In the genomic region with DNA sequence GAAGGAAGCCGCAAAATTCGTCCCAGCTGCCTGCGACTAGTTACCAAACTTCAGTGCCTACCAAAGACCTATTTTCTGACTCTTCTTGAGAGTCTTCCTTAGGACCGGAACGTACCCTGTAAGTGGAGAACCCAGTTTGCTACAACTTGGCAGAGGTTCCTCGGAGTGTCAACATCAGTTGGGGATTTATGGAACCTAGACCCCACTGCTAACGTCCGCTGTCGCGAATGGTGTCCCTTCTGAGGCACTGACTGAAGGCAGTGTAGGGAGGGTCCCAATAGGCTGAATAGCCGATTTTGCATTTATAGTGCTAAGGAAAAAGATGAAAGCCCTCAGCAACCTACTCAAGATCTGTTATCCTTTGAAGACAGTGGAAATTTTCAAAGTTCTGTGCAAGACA, we compare ENCODE assay signal across 8 cellular contexts. TPM values are rescaled to one million over a fixed set of nuclear protein-coding genes. Genes with fewer than 3 reads are reported as not detected.
DNase-seq lines count a peak whose midpoint lies in the region; ATAC-seq and TF ChIP-seq lines count a peak whose summit lies in the region.

No MANE protein-coding gene starts in this region.

- peaks cover 58% of the 10 kb centered on the region for H3K4me1 ChIP-seq in CD4-positive, CD25-positive, alpha-beta regulatory T cell (ENCODE audit: control insufficient read depth, insufficient read depth, low read length, poor library complexity, severe bottlenecking)
- H3K4me1 ChIP-seq in ectodermal cell (ENCODE audit: control insufficient read depth, insufficient read depth, low read length): peaks cover 14% of the 10 kb centered on the region
- H3K4me1 ChIP-seq in osteoblast (ENCODE audit: insufficient read depth, low read length): peaks cover 13% of the 10 kb centered on the region

- H2AFZ ChIP-seq in osteoblast (ENCODE audit: low read length): peak overlapping the region; percentile 75

- H3K27ac Mint-ChIP-seq in CD4-positive, CD25-positive, alpha-beta regulatory T cell: peak overlapping the region; percentile 75 to 92 (median 89)

- H3K27ac ChIP-seq in CD4-positive, CD25-positive, alpha-beta regulatory T cell (ENCODE audit: insufficient read depth, low read length, poor library complexity, severe bottlenecking): peak overlapping the region; percentile 88
- no peak overlapping the region for H3K27ac ChIP-seq in ectodermal cell (ENCODE audit: insufficient read depth, low read depth, low read length, poor library complexity, severe bottlenecking)
- no peak overlapping the region for H3K27ac ChIP-seq in osteoblast (ENCODE audit: low read depth, low read length)

- no peaks in the 10 kb centered on the region for H4K20me1 ChIP-seq in osteoblast (ENCODE audit: insufficient read depth, low read length)

- peaks cover 44% of the 10 kb centered on the region for H3K79me2 ChIP-seq in osteoblast (ENCODE audit: insufficient read depth, low read length)

- POLR2A ChIA-PET in GM10248 (lab: Yijun Ruan, JAX): interaction anchor here (1.0 to 1.1 kb wide), 3 partner anchors 10 to 33 kb away, joined by 6 to 7 read pairs (median 6); no protein-coding TSS in a partner anchor

- WGBS in ectodermal cell, 2 experiments: 14% methylated on average over 11 of the region's 11 CpGs

- H3K36me3 Mint-ChIP-seq in CD4-positive, CD25-positive, alpha-beta regulatory T cell: peaks cover 19% of the 10 kb centered on the region

- H3K9me3 ChIP-seq in CD4-positive, CD25-positive, alpha-beta regulatory T cell (ENCODE audit: control insufficient read depth in 2 of 2, low read length in 2 of 2): no peaks in the 10 kb centered on the region
- H3K9me3 ChIP-seq in ectodermal cell (ENCODE audit: control insufficient read depth, low read length) (no peaks in the 10 kb centered on the region), osteoblast (ENCODE audit: low read depth, low read length) (no peaks in the 10 kb centered on the region)

- H3K27me3 ChIP-seq in CD4-positive, CD25-positive, alpha-beta regulatory T cell (ENCODE audit: control insufficient read depth, insufficient read depth, low read length): no peaks in the 10 kb centered on the region
- H3K27me3 ChIP-seq in ectodermal cell (ENCODE audit: control insufficient read depth, insufficient read depth, low read length, poor library complexity, severe bottlenecking) (peaks cover 26% of the 10 kb centered on the region), osteoblast (ENCODE audit: insufficient read depth, low read length) (no peaks in the 10 kb centered on the region)

- H3K4me3 Mint-ChIP-seq in CD4-positive, CD25-positive, alpha-beta regulatory T cell: peak overlapping the region; percentile 79 to 96 (median 85)

- CTCF ChIA-PET in GM10248 (lab: Yijun Ruan, JAX): interaction anchor here (0.9 to 1.8 kb wide), 3 partner anchors 29 to 94 kb away, joined by 3 to 5 read pairs (median 4); no protein-coding TSS in a partner anchor

- H3K9me3 Mint-ChIP-seq in CD4-positive, CD25-positive, alpha-beta regulatory T cell: peaks cover 0 to 4% (median 0%) of the 10 kb centered on the region in 7 donors

- H3K4me2 ChIP-seq in osteoblast (ENCODE audit: insufficient read depth, low read length): peak overlapping the region; percentile 89

- no peak for ATAC-seq in CD4-positive, CD25-positive, alpha-beta regulatory T cell (ENCODE audit: low read depth in 2 of 2)
- ATAC-seq in GM21619 (IDR thresholded peaks at IDR 0.05; ENCODE audit: unreplicated experiment) (no peak), GM18868 (IDR thresholded peaks at IDR 0.05; ENCODE audit: unreplicated experiment) (no peak)

- H3K36me3 ChIP-seq in CD4-positive, CD25-positive, alpha-beta regulatory T cell (ENCODE audit: control insufficient read depth, insufficient read depth, low read length): peaks cover 9% of the 10 kb centered on the region
- no peaks in the 10 kb centered on the region for H3K36me3 ChIP-seq in ectodermal cell (ENCODE audit: control insufficient read depth, insufficient read depth, low read length)
- no peaks in the 10 kb centered on the region for H3K36me3 ChIP-seq in osteoblast (ENCODE audit: insufficient read depth, low read length)

- peak overlapping the region; percentile 90 for H3K4me3 ChIP-seq in CD4-positive, CD25-positive, alpha-beta regulatory T cell (ENCODE audit: low read depth, low read length)
- H3K4me3 ChIP-seq in ectodermal cell (ENCODE audit: insufficient read depth, low read depth, low read length) (peak overlapping the region; percentile 98), osteoblast (ENCODE audit: insufficient read depth, low read length) (peak overlapping the region; percentile 93)

- peaks cover 11 to 48% (median 36%) of the 10 kb centered on the region in 4 donors for H3K4me1 Mint-ChIP-seq in CD4-positive, CD25-positive, alpha-beta regulatory T cell

- TF ChIP-seq CTCF in osteoblast (IDR thresholded peaks at IDR 0.05; ENCODE audit: extremely low read depth, low read depth, low read length): no peak
- TF ChIP-seq CTCF in GM10248 (IDR thresholded peaks at IDR 0.05; ENCODE audit: control extremely low read depth, extremely low read depth, low read depth, missing control alignments): no peak

- peaks cover 7% of the 10 kb centered on the region for H3K27me3 Mint-ChIP-seq in CD4-positive, CD25-positive, alpha-beta regulatory T cell

- no peak for DNase-seq in CD4-positive, CD25-positive, alpha-beta regulatory T cell
- DNase-seq in NCI-H345 (lab: John Stamatoyannopoulos, UW) (peak; percentile 53), osteoblast (ENCODE audit: insufficient read length, low spot score, missing footprints) (no peak), GM10248 (ENCODE audit: extremely low spot score) (no peak), KG1 (lab: John Stamatoyannopoulos, UW) (no peak)

RNA-seq across cellular contexts. Expression of gene STK17B, which starts 0.6 kb away (rescaled TPM):
- 542 TPM for total RNA-seq in CD4-positive, CD25-positive, alpha-beta regulatory T cell
- 100 to 1,000 TPM in 2 of 4 donors, 10 to 100 TPM in 2; 97.1 to 116 (median 106) TPM for polyA plus RNA-seq in CD4-positive, CD25-positive, alpha-beta regulatory T cell
- polyA plus RNA-seq in ectodermal cell (2013, experiment 1 of 4): 9.4 TPM
- polyA plus RNA-seq in ectodermal cell (2013, experiment 2 of 4): 6.2 TPM
- 5.4 TPM for polyA plus RNA-seq in ectodermal cell (2013, experiment 3 of 4)
- 5.5 TPM for polyA plus RNA-seq in ectodermal cell (2013, experiment 4 of 4)
- total RNA-seq in osteoblast: 139 and 140 TPM in 2 replicates
